8 cellular contexts compared by ENCODE assay signal in the genomic region with DNA sequence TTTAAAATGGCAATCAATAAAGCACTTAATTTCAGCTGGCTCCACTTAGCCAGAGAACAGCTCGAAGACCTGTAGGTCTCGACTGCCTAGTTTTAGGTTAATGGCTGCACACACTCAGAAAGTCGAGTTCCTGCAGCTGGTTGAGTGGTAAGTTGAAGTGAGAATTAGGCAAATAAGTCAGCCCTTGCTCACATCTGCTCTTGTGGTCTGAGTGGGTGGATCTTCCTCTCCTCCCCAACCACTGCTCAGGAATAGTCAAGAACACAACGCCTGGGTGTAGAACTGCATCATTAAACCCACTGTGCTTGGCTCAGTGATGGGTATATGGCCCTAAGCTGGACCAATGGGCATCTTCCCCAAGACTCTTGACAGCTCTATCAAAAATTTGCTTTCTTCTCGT. TPM values are rescaled to one million over a fixed set of nuclear protein-coding genes. Genes with fewer than 3 reads are reported as not detected.
A peak's percentile ranks its signal among the peaks of the same experiment; 100 is the strongest.
DNase-seq lines count a peak whose midpoint lies in the region; ATAC-seq and TF ChIP-seq lines count a peak whose summit lies in the region.

No MANE protein-coding gene starts in this region.

- no peaks in the 10 kb centered on the region for H4K20me1 ChIP-seq in hepatocyte (ENCODE audit: insufficient read depth, poor library complexity, severe bottlenecking)

- no peak for TF ChIP-seq CTCF in upper lobe of left lung (IDR thresholded peaks at IDR 0.05)
- no peak for TF ChIP-seq CTCF in hepatocyte (IDR thresholded peaks at IDR 0.05; ENCODE audit: poor library complexity)

- no peak overlapping the region for H3K4me3 ChIP-seq in right cardiac atrium (ENCODE audit: low read length)
- no peak overlapping the region for H3K4me3 ChIP-seq in upper lobe of left lung
- H3K4me3 ChIP-seq in hepatocyte: no peak overlapping the region

- H3K9me2 ChIP-seq in hepatocyte (replicated peaks; ENCODE audit: insufficient read depth): no peaks in the 10 kb centered on the region

- H3K27ac ChIP-seq in right cardiac atrium (ENCODE audit: low read length) (no peak overlapping the region), upper lobe of left lung (no peak overlapping the region), hepatocyte (no peak overlapping the region)

- WGBS in right cardiac atrium: 88% methylated on average over 5 of the region's 5 CpGs
- WGBS in upper lobe of left lung, 2 donors: 54 to 65% methylated on average over 5 of the region's 5 CpGs
- 95% methylated on average over 5 of the region's 5 CpGs for WGBS in hepatocyte (ENCODE audit: low lambda C conversion rate, missing lambda C conversion rate)

- H3K27me3 ChIP-seq in right cardiac atrium (ENCODE audit: control insufficient read depth, insufficient read depth) (no peaks in the 10 kb centered on the region), upper lobe of left lung (no peaks in the 10 kb centered on the region), hepatocyte (no peaks in the 10 kb centered on the region)

- TF ChIP-seq POLR2A in upper lobe of left lung (IDR thresholded peaks at IDR 0.05): no peak

- no peak overlapping the region for H2AFZ ChIP-seq in hepatocyte

- H3K4me1 ChIP-seq in right cardiac atrium (ENCODE audit: control insufficient read depth, insufficient read depth, low read length): peaks cover 1% of the 10 kb centered on the region
- H3K4me1 ChIP-seq in upper lobe of left lung: peaks cover 4 to 24% (median 12%) of the 10 kb centered on the region in 4 donors
- no peaks in the 10 kb centered on the region for H3K4me1 ChIP-seq in hepatocyte (ENCODE audit: insufficient read depth)

- no peak for TF ChIP-seq EP300 in upper lobe of left lung (IDR thresholded peaks at IDR 0.05)

- DNase-seq in left ventricle myocardium superior (no peak), right cardiac atrium (no peak), upper lobe of left lung (no peak), hepatocyte (ENCODE audit: low spot score) (no peak), KBM-7 (no peak), NCI-H2196 treated with DMSO at 0.1 percent for 48 hours (lab: John Stamatoyannopoulos, UW; ENCODE audit: unreplicated experiment) (no peak)
- DNase-seq in activated CD4-positive, alpha-beta T cell treated with anti-CD3 and anti-CD28 coated beads for 48 hours: peak; percentile 68

- H3K36me3 ChIP-seq in upper lobe of left lung (no peaks in the 10 kb centered on the region), hepatocyte (replicated peaks; ENCODE audit: insufficient read depth, low read depth) (no peaks in the 10 kb centered on the region)

- in situ Hi-C loops in KBM-7 (cut with MboI; ENCODE audit: low pct_unique_long_range_greater_than_20kb, low sequenced_read_pairs): no loop called here

- H3K9me3 ChIP-seq in right cardiac atrium (ENCODE audit: control insufficient read depth, low read length) (no peaks in the 10 kb centered on the region), upper lobe of left lung (no peaks in the 10 kb centered on the region), hepatocyte (ENCODE audit: low read depth) (no peaks in the 10 kb centered on the region)

- peak; percentile 29 for ATAC-seq in left ventricle myocardium superior
- no peak for ATAC-seq in right cardiac atrium
- peak; percentile 78 for ATAC-seq in HG03095 (IDR thresholded peaks at IDR 0.05; ENCODE audit: unreplicated experiment)
- peak; percentile 39 to 51 for ATAC-seq in upper lobe of left lung (ENCODE audit: low FRiP score in 2 of 2)

- no peaks in the 10 kb centered on the region for H3K79me2 ChIP-seq in hepatocyte

- H3K4me2 ChIP-seq in hepatocyte: no peak overlapping the region

- intact Hi-C loops in left ventricle myocardium superior (cut with micrococcal nuclease) (no loop called here), right cardiac atrium (cut with DNase I) (no loop called here)

RNA-seq across cellular contexts. Expression of a gene that starts 20.9 kb away (rescaled TPM):
- 9.3 TPM for total RNA-seq in left ventricle myocardium superior
- 10 to 100 TPM; 21.7 to 60.2 (median 24.5) TPM for total RNA-seq in right cardiac atrium
- 10.5 TPM for polyA plus RNA-seq in right cardiac atrium
- 10 to 100 TPM in 2 of 6 donors, 1 to 10 TPM in 4; 5.5 to 17.0 (median 7.1) TPM for total RNA-seq in upper lobe of left lung
- total RNA-seq in hepatocyte: 8.0 and 8.6 TPM in 2 replicates
- 6.0 and 6.9 TPM in 2 replicates for polyA plus RNA-seq in hepatocyte

RNA-seq across cellular contexts. Expression of a gene that starts 55.8 kb away (rescaled TPM):
- total RNA-seq in left ventricle myocardium superior: not detected
- total RNA-seq in right cardiac atrium: under 1 TPM; 0.25 to 0.42 (median 0.35) TPM
- 0.41 TPM for polyA plus RNA-seq in right cardiac atrium
- under 1 TPM in 1 of 6 donors, not detected in 5; 0.17 TPM for total RNA-seq in upper lobe of left lung
- total RNA-seq in hepatocyte: not detected in 2 replicates
- 0.44 TPM in 1 of 2 replicates, not detected in the other for polyA plus RNA-seq in hepatocyte

Comparison
In these comparisons a context has a peak if more than half of its experiments do, and no peak if none do; other contexts are left out.
1. ATAC-seq: peak in left ventricle myocardium superior (single experiment), HG03095 (single experiment) and upper lobe of left lung (2 of 2); none in right cardiac atrium (0 of 2).